ENCODE assay signal across 22 cellular contexts in the genomic region with DNA sequence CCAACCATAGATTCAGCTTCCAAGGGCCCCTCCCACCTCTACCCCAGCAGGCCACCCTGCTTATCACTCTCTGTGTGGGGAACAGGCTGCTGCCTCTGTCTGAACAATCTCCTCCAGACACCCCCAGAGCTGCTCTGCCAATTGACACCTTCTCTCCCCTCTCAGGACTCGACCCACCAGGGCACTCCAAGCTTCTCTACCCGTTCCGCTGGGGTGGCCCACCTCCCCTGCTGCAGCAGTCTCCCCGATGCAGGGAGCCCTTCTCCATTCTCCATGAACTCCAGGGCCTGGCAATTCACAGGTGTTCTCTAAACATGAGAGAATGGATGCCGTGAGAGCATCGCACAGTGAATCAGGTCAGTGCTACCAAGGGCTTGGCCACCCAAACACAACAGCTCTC. TPM values are rescaled to one million over a fixed set of nuclear protein-coding genes. Genes with fewer than 3 reads are reported as not detected.
DNase-seq lines count a peak whose midpoint lies in the region; ATAC-seq and TF ChIP-seq lines count a peak whose summit lies in the region.
"Had no signal": no experiment of that assay in that cellular context is flagged by ENCODE, and none has a peak within 500 bp of the region (broad histone marks: within the 10 kb centered on the region; RNA-seq: fewer than 3 reads in every experiment).

No MANE protein-coding gene starts in this region.

- H3K4me1 ChIP-seq in right cardiac atrium (ENCODE audit: control insufficient read depth, insufficient read depth, low read length): peaks cover 3% of the 10 kb centered on the region
- H3K4me1 ChIP-seq in Panc1 (ENCODE audit: control insufficient read depth, insufficient read depth, low read length): peaks cover 91% of the 10 kb centered on the region

- ATAC-seq in right cardiac atrium (peak; percentile 4 to 9), Right ventricle myocardium superior (ENCODE audit: poor library complexity) (no peak), Panc1 (no peak), HG03354 (IDR thresholded peaks at IDR 0.05; ENCODE audit: poor library complexity, severe bottlenecking, unreplicated experiment) (no peak)
- no peak for ATAC-seq in stimulated activated effector memory CD8-positive, alpha-beta T cell treated with anti-CD3 and anti-CD28 coated beads, Interleukin-12 subunit alpha, Interleukin-12 subunit beta, amount 100 ng/mL, for 72 hours

- H3K9me3 ChIP-seq in right cardiac atrium (ENCODE audit: control insufficient read depth, low read length) (no peaks in the 10 kb centered on the region), Panc1 (ENCODE audit: control insufficient read depth, insufficient read depth, low read depth, low read length) (no peaks in the 10 kb centered on the region)

- H3K4me3 Mint-ChIP-seq in stimulated activated effector memory CD8-positive, alpha-beta T cell treated with anti-CD3 and anti-CD28 coated beads, Interleukin-12 subunit alpha, Interleukin-12 subunit beta, amount 100 ng/mL, for 72 hours: no peak overlapping the region

- no peak for TF ChIP-seq CTCF in Panc1 (IDR thresholded peaks at IDR 0.05)

- in situ Hi-C loops in Panc1 (cut with HindIII; ENCODE audit: low pct_unique_long_range_greater_than_20kb, low sequenced_read_pairs): no loop called here

- H3K27me3 ChIP-seq in right cardiac atrium (ENCODE audit: control insufficient read depth, insufficient read depth): no peaks in the 10 kb centered on the region
- no peaks in the 10 kb centered on the region for H3K27me3 ChIP-seq in Panc1 (ENCODE audit: control insufficient read depth, insufficient read depth, low read length)

- DNase-seq in right cardiac atrium (peak in 1 of 3 donors; percentile 38), Right ventricle myocardium superior (no peak), Panc1 (ENCODE audit: low read depth, low spot score) (no peak), erythroblast (lab: John Stamatoyannopoulos, UW) (peak; percentile 38 to 66), SHP77 (lab: John Stamatoyannopoulos, UW) (no peak), activated gamma-delta T cell treated with Interleukin-2 at 50 U/mL for 16 hours (no peak)
- DNase-seq in stimulated activated effector memory CD8-positive, alpha-beta T cell treated with anti-CD3 and anti-CD28 coated beads, Interleukin-12 subunit alpha, Interleukin-12 subunit beta, amount 100 ng/mL, for 72 hours (ENCODE audit: low spot score in 2 of 2): no peak
- DNase-seq: activated CD4-positive, alpha-beta T cell treated with anti-CD3 and anti-CD28 coated beads for 1 hour; central memory CD4-positive, alpha-beta T cell; DMS79; foreskin melanocyte; islet precursor cell; NCI-H1092 treated with DMSO at 0.1 percent for 48 hours; NCI-H2029; NCI-H446; stimulated activated CD4-positive, alpha-beta T cell treated with anti-CD3 and anti-CD28 coated beads, Interleukin-2, amount 100 ng/mL, for 48 hours; trophoblast cell had no signal

- peaks cover 66% of the 10 kb centered on the region for H3K36me3 Mint-ChIP-seq in stimulated activated effector memory CD8-positive, alpha-beta T cell treated with anti-CD3 and anti-CD28 coated beads, Interleukin-12 subunit alpha, Interleukin-12 subunit beta, amount 100 ng/mL, for 72 hours

- 67% methylated on average over 6 of the region's 6 CpGs for WGBS in right cardiac atrium

- no peak for TF ChIP-seq POLR2A in erythroblast (IDR thresholded peaks at IDR 0.05; ENCODE audit: low read length)

- H3K36me3 ChIP-seq in Panc1 (ENCODE audit: control insufficient read depth, insufficient read depth, low read length): peaks cover 11% of the 10 kb centered on the region; the same call in 1 of the 2 replicates

- H3K27ac Mint-ChIP-seq in stimulated activated effector memory CD8-positive, alpha-beta T cell treated with anti-CD3 and anti-CD28 coated beads, Interleukin-12 subunit alpha, Interleukin-12 subunit beta, amount 100 ng/mL, for 72 hours: peak overlapping the region; percentile 70

- POLR2A ChIA-PET in Panc1 (lab: Charles Lee): no interaction called here

- intact Hi-C loops in right cardiac atrium (cut with DNase I): no loop called here
- intact Hi-C loops in Right ventricle myocardium superior (cut with DNase I): no loop called here
- intact Hi-C loops in Panc1 (cut with micrococcal nuclease; ENCODE audit: unreplicated experiment): no loop called here

- H3K9me3 Mint-ChIP-seq in stimulated activated effector memory CD8-positive, alpha-beta T cell treated with anti-CD3 and anti-CD28 coated beads, Interleukin-12 subunit alpha, Interleukin-12 subunit beta, amount 100 ng/mL, for 72 hours: no peaks in the 10 kb centered on the region

- H3K4me3 ChIP-seq in right cardiac atrium (ENCODE audit: low read length) (no peak overlapping the region), Panc1 (ENCODE audit: low read depth in 2 of 2, low read length in 2 of 2) (no peak overlapping the region)
- H3K4me3 ChIP-seq: lung, skin epidermis had no signal

- peaks cover 33% of the 10 kb centered on the region for H3K4me1 Mint-ChIP-seq in stimulated activated effector memory CD8-positive, alpha-beta T cell treated with anti-CD3 and anti-CD28 coated beads, Interleukin-12 subunit alpha, Interleukin-12 subunit beta, amount 100 ng/mL, for 72 hours

- CTCF ChIA-PET in Panc1 (lab: Charles Lee): interaction anchor here (1.3 to 1.5 kb wide), 2 partner anchors 14 to 21 kb away, joined by 4 to 5 read pairs; no protein-coding TSS in a partner anchor

- BruUV-seq in Panc1 (replicated peaks; lab: Mats Ljungman, UMichigan): no TSS peak

- H3K27ac ChIP-seq in right cardiac atrium (ENCODE audit: low read length): no peak overlapping the region
- peak overlapping the region; percentile 100 for H3K27ac ChIP-seq in Panc1 (ENCODE audit: low read length)

RNA-seq across cellular contexts. Expression of a gene that starts 28.3 kb away (rescaled TPM):
- total RNA-seq in right cardiac atrium (10 to 100 TPM; 12.0 to 15.3 (median 13.5) TPM), Right ventricle myocardium superior (13.0 TPM), Panc1 (2021; ENCODE audit: unreplicated experiment) (265 TPM)
- 13.0 TPM for polyA plus RNA-seq in right cardiac atrium
- 232 TPM for polyA plus RNA-seq in Panc1 (2012; ENCODE audit: insufficient read length)

RNA-seq across cellular contexts. Expression of a gene that starts 52.3 kb away (rescaled TPM):
- under 1 TPM; 0.45 to 0.63 (median 0.53) TPM for total RNA-seq in right cardiac atrium
- 0.48 TPM for polyA plus RNA-seq in right cardiac atrium
- 0.19 TPM for total RNA-seq in Right ventricle myocardium superior
- 1.2 TPM for total RNA-seq in Panc1 (2021; ENCODE audit: unreplicated experiment)
- polyA plus RNA-seq in Panc1 (2012; ENCODE audit: insufficient read length): 9.6 TPM
- total RNA-seq: epithelial cell of proximal tubule, RPMI7951 had no signal

RNA-seq across cellular contexts. Expression of a gene that starts 56.4 kb away (rescaled TPM):
- total RNA-seq in right cardiac atrium (100 to 1,000 TPM in 1 of 4 donors, 10 to 100 TPM in 3; 83.5 to 106 (median 89.5) TPM), Right ventricle myocardium superior (81.1 TPM), Panc1 (2021; ENCODE audit: unreplicated experiment) (246 TPM)
- polyA plus RNA-seq in right cardiac atrium: 36.8 TPM
- polyA plus RNA-seq in Panc1 (2012; ENCODE audit: insufficient read length): 164 TPM

RNA-seq across cellular contexts. Expression of a gene that starts 56.5 kb away (rescaled TPM):
- total RNA-seq in right cardiac atrium (under 1 TPM in 2 of 4 donors, not detected in 2; 0.24 to 0.31 TPM), Right ventricle myocardium superior (0.24 TPM), Panc1 (2021; ENCODE audit: unreplicated experiment) (4.8 TPM)
- 0.27 TPM for polyA plus RNA-seq in right cardiac atrium
- 5.3 TPM for polyA plus RNA-seq in Panc1 (2012; ENCODE audit: insufficient read length)

Comparison
In these comparisons a context has a peak if more than half of its experiments do, and no peak if none do; other contexts are left out.
1. ATAC-seq: peak in right cardiac atrium (2 of 2); none in Right ventricle myocardium superior (single experiment), Panc1 (single experiment), stimulated activated effector memory CD8-positive, alpha-beta T cell treated with anti-CD3 and anti-CD28 coated beads, Interleukin-12 subunit alpha, Interleukin-12 subunit beta, amount 100 ng/mL, for 72 hours (single experiment) and HG03354 (single experiment).
2. DNase-seq: peak in erythroblast (2 of 2); none in Right ventricle myocardium superior (single experiment), Panc1 (single experiment), stimulated activated effector memory CD8-positive, alpha-beta T cell treated with anti-CD3 and anti-CD28 coated beads, Interleukin-12 subunit alpha, Interleukin-12 subunit beta, amount 100 ng/mL, for 72 hours (0 of 2), SHP77 (0 of 2) and activated gamma-delta T cell treated with Interleukin-2 at 50 U/mL for 16 hours (single experiment).
3. RNA of a gene that starts 28.3 kb away (total RNA-seq): 265 TPM in Panc1 (single experiment); 12.0 to 15.3 TPM in right cardiac atrium and 13.0 TPM in Right ventricle myocardium superior (single experiment); every median in the first group is over 10 times any median in the second.